8 cellular contexts compared by ENCODE assay signal in the genomic region with DNA sequence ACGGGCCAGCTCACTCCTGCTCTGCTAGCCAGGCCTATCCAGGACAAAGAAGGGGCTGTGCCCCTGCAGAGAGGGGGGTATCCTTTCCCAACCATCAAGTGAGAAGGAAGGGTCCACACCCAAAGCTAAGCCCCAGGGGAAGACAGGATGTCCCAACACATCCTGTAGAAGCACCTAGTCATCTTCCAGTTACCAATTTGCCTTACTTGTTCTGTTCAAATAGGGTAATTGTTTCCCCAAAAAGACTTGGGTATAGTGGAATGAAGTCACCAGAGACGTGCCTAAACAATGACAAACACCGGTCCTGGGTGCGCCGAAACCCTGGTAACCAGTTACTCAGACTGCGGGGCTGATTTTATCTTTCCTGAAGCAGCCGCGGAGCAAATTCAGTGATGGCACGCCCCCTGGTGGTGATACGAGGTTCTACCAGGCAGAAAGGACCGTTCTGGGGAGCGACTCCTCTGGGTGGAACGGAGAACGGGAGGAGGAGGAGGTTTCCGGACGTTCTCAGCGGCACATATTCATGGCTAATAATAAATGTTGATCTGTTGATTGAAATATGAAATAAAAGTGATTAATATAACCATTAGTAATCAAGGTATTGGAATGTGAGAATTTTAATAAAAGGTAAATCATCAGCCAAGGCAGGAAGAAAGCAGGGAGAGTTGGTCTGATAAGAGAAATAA. TPM values are rescaled to one million over a fixed set of nuclear protein-coding genes. Genes with fewer than 3 reads are reported as not detected.
DNase-seq lines count a peak whose midpoint lies in the region; ATAC-seq and TF ChIP-seq lines count a peak whose summit lies in the region.

No MANE protein-coding gene starts in this region.

- peak; percentile 100 for TF ChIP-seq RAD21 in liver (IDR thresholded peaks at IDR 0.05)

- no peak overlapping the region for H3K9ac ChIP-seq in liver (ENCODE audit: low read depth in 1 of 2, low read length in 2 of 2)

- peak overlapping the region; percentile 12; the same call in 1 of the 2 replicates for H3K27ac ChIP-seq in C4-2B
- H3K27ac ChIP-seq in liver (ENCODE audit: low read depth in 1 of 2, low read length in 2 of 2), result peak overlapping the region; percentile 65 to 75

- TF ChIP-seq CTCF in C4-2B (conservative IDR thresholded peaks at IDR 0.05), result peak; percentile 82
- peak; percentile 99 for TF ChIP-seq CTCF in liver (IDR thresholded peaks at IDR 0.05; ENCODE audit: low read depth, low read length, missing input control)

- ATAC-seq in GM19438 (IDR thresholded peaks at IDR 0.05; ENCODE audit: low read depth, unreplicated experiment), result peak; percentile 85
- ATAC-seq in HG03558 (IDR thresholded peaks at IDR 0.05; ENCODE audit: extremely low read depth, unreplicated experiment), result peak; percentile 68

- no peaks in the 10 kb centered on the region for H3K36me3 ChIP-seq in liver (ENCODE audit: control insufficient read depth in 4 of 4, insufficient read depth in 3 of 4, low read depth in 1 of 4, low read length in 3 of 4)

- peak; percentile 81 for DNase-seq in NCI-H748 (lab: John Stamatoyannopoulos, UW; ENCODE audit: unreplicated experiment)
- peak; percentile 95 for DNase-seq in activated CD4-positive, alpha-beta T cell treated with anti-CD3 and anti-CD28 coated beads, Interleukin-2, amount 50 U/mL, for 1 hour
- peak; percentile 93 for DNase-seq in dedifferentiated amniotic fluid mesenchymal stem cell (ENCODE audit: extremely low spot score)
- peak; percentile 90 to 96 for DNase-seq in stimulated activated CD4-positive, alpha-beta T cell treated with anti-CD3 and anti-CD28 coated beads, Interleukin-4, amount 100 ng/mL, for 48 hours (ENCODE audit: low read depth in 2 of 2)

- WGBS in liver, result 6% methylated on average over 17 of the region's 17 CpGs

- peak overlapping the region in 1 of 3 donors; percentile 3 for H3K4me3 ChIP-seq in liver (ENCODE audit: low read depth in 1 of 3, low read length in 3 of 3)

- H3K4me1 ChIP-seq in liver (ENCODE audit: control insufficient read depth in 4 of 4, insufficient read depth in 4 of 4, low read length in 3 of 4), result peaks cover 13 to 49% (median 46%) of the 10 kb centered on the region in 4 donors

- no peaks in the 10 kb centered on the region for H3K27me3 ChIP-seq in liver (ENCODE audit: control insufficient read depth in 4 of 4, insufficient read depth in 4 of 4, low read length in 3 of 4)

- no peaks in the 10 kb centered on the region for H3K9me3 ChIP-seq in liver (ENCODE audit: control insufficient read depth in 4 of 4, low read length in 3 of 4)

TF ChIP-seq in liver, 16 proteins besides CTCF, POLR2A, EP300 and RAD21:
- TF ChIP-seq HNF4G (IDR thresholded peaks at IDR 0.05) (no peak), FOXA2 (IDR thresholded peaks at IDR 0.05) (no peak), SP1 (IDR thresholded peaks at IDR 0.05) (no peak), HNF4A (conservative IDR thresholded peaks at IDR 0.05) (peak in 1 of 2 donors; percentile 34), TAF1 (conservative IDR thresholded peaks at IDR 0.05) (no peak), JUND (IDR thresholded peaks at IDR 0.05) (no peak), NR2F2 (IDR thresholded peaks at IDR 0.05) (no peak), YY1 (IDR thresholded peaks at IDR 0.05) (peak; percentile 23), FOXA1 (IDR thresholded peaks at IDR 0.05) (no peak), RXRA (IDR thresholded peaks at IDR 0.05) (peak; percentile 21 to 47), GABPA (IDR thresholded peaks at IDR 0.05 in 1 of 2, conservative IDR thresholded peaks at IDR 0.05 in 1 of 2) (no peak), EGR1 (IDR thresholded peaks at IDR 0.05; ENCODE audit: low read depth in 2 of 2) (no peak)
- TF ChIP-seq, protein P1, sequence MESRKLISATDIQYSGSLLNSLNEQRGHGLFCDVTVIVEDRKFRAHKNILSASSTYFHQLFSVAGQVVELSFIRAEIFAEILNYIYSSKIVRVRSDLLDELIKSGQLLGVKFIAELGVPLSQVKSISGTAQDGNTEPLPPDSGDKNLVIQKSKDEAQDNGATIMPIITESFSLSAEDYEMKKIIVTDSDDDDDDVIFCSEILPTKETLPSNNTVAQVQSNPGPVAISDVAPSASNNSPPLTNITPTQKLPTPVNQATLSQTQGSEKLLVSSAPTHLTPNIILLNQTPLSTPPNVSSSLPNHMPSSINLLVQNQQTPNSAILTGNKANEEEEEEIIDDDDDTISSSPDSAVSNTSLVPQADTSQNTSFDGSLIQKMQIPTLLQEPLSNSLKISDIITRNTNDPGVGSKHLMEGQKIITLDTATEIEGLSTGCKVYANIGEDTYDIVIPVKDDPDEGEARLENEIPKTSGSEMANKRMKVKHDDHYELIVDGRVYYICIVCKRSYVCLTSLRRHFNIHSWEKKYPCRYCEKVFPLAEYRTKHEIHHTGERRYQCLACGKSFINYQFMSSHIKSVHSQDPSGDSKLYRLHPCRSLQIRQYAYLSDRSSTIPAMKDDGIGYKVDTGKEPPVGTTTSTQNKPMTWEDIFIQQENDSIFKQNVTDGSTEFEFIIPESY (IDR thresholded peaks at IDR 0.05), result no peak
- TF ChIP-seq, protein P2, sequence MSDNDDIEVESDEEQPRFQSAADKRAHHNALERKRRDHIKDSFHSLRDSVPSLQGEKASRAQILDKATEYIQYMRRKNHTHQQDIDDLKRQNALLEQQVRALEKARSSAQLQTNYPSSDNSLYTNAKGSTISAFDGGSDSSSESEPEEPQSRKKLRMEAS (IDR thresholded peaks at IDR 0.05), result no peak
- TF ChIP-seq, protein P3, sequence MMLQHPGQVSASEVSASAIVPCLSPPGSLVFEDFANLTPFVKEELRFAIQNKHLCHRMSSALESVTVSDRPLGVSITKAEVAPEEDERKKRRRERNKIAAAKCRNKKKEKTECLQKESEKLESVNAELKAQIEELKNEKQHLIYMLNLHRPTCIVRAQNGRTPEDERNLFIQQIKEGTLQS (IDR thresholded peaks at IDR 0.05), result no peak
- TF ChIP-seq, protein P4, sequence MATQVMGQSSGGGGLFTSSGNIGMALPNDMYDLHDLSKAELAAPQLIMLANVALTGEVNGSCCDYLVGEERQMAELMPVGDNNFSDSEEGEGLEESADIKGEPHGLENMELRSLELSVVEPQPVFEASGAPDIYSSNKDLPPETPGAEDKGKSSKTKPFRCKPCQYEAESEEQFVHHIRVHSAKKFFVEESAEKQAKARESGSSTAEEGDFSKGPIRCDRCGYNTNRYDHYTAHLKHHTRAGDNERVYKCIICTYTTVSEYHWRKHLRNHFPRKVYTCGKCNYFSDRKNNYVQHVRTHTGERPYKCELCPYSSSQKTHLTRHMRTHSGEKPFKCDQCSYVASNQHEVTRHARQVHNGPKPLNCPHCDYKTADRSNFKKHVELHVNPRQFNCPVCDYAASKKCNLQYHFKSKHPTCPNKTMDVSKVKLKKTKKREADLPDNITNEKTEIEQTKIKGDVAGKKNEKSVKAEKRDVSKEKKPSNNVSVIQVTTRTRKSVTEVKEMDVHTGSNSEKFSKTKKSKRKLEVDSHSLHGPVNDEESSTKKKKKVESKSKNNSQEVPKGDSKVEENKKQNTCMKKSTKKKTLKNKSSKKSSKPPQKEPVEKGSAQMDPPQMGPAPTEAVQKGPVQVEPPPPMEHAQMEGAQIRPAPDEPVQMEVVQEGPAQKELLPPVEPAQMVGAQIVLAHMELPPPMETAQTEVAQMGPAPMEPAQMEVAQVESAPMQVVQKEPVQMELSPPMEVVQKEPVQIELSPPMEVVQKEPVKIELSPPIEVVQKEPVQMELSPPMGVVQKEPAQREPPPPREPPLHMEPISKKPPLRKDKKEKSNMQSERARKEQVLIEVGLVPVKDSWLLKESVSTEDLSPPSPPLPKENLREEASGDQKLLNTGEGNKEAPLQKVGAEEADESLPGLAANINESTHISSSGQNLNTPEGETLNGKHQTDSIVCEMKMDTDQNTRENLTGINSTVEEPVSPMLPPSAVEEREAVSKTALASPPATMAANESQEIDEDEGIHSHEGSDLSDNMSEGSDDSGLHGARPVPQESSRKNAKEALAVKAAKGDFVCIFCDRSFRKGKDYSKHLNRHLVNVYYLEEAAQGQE (IDR thresholded peaks at IDR 0.05), result no peak

RNA-seq across cellular contexts. Expression of a gene that starts 19.9 kb away (rescaled TPM):
- total RNA-seq in liver, result 10 to 100 TPM; 17.2 to 26.1 TPM
- polyA plus RNA-seq in liver, result 10 to 100 TPM in 1 of 2 donors, 1 to 10 TPM in 1; 5.0 to 13.5 TPM
